8 cellular contexts compared by ENCODE assay signal in genomic region chr2:12717988-12718661, GRCh38. TPM values are rescaled to one million over a fixed set of nuclear protein-coding genes. Genes with fewer than 3 reads are reported as not detected.
DNase-seq lines count a peak whose midpoint lies in the region; ATAC-seq and TF ChIP-seq lines count a peak whose summit lies in the region.

No MANE protein-coding gene starts in this region.

- peaks cover 1% of the 10 kb centered on the region for H3K27me3 Mint-ChIP-seq in activated naive CD4-positive, alpha-beta T cell treated with anti-CD3 and anti-CD28 coated beads for 36 hours (ENCODE audit: low read depth)
- H3K27me3 Mint-ChIP-seq in glutamatergic neuron (ENCODE audit: unreplicated experiment), result peaks cover 20% of the 10 kb centered on the region

- ATAC-seq in HG02623 (IDR thresholded peaks at IDR 0.05; ENCODE audit: unreplicated experiment), result no peak
- ATAC-seq in GM18511 (IDR thresholded peaks at IDR 0.05; ENCODE audit: unreplicated experiment), result no peak
- no peak for ATAC-seq in HG02763 (IDR thresholded peaks at IDR 0.05; ENCODE audit: unreplicated experiment)

- H3K4me3 Mint-ChIP-seq in activated naive CD4-positive, alpha-beta T cell treated with anti-CD3 and anti-CD28 coated beads for 36 hours, result peak overlapping the region; percentile 96
- H3K4me3 Mint-ChIP-seq in glutamatergic neuron (ENCODE audit: unreplicated experiment), result peak overlapping the region; percentile 98

- CTCF ChIA-PET in activated naive CD4-positive, alpha-beta T cell treated with anti-CD3 and anti-CD28 coated beads for 36 hours (lab: Charles Lee), result interaction anchor here (1.3 to 4.1 kb wide), 10 partner anchors 10 to 889 kb away, joined by 3 to 33 read pairs (median 10); no protein-coding TSS in a partner anchor

- H3K27ac Mint-ChIP-seq in activated naive CD4-positive, alpha-beta T cell treated with anti-CD3 and anti-CD28 coated beads for 36 hours, result peak overlapping the region; percentile 42
- peak overlapping the region; percentile 100 for H3K27ac Mint-ChIP-seq in glutamatergic neuron (ENCODE audit: unreplicated experiment)

- intact Hi-C loops in activated naive CD4-positive, alpha-beta T cell treated with anti-CD3 and anti-CD28 coated beads for 36 hours (cut with micrococcal nuclease), result loop anchor here (1.0 to 5.0 kb wide), 8 partner anchors 213 to 1031 kb away; no protein-coding TSS in a partner anchor

- H3K36me3 Mint-ChIP-seq in activated naive CD4-positive, alpha-beta T cell treated with anti-CD3 and anti-CD28 coated beads for 36 hours (ENCODE audit: low read depth), result no peaks in the 10 kb centered on the region
- peaks cover 5% of the 10 kb centered on the region for H3K36me3 Mint-ChIP-seq in glutamatergic neuron (ENCODE audit: unreplicated experiment)

- DNase-seq in GM12864 (ENCODE audit: low read depth) (no peak), NCI-H2227 (lab: John Stamatoyannopoulos, UW; ENCODE audit: unreplicated experiment) (peak; percentile 56), glutamatergic neuron (peak; percentile 55), retinal pigment epithelial cell (ENCODE audit: low read depth) (no peak)
- DNase-seq in activated naive CD4-positive, alpha-beta T cell treated with anti-CD3 and anti-CD28 coated beads for 36 hours, result peak; percentile 29

- H3K9me3 Mint-ChIP-seq in activated naive CD4-positive, alpha-beta T cell treated with anti-CD3 and anti-CD28 coated beads for 36 hours, result no peaks in the 10 kb centered on the region
- H3K9me3 Mint-ChIP-seq in glutamatergic neuron (ENCODE audit: unreplicated experiment), result peaks cover 24% of the 10 kb centered on the region

- TF ChIP-seq CTCF in GM12864 (IDR thresholded peaks at IDR 0.05; ENCODE audit: low read depth, low read length, missing control alignments), result no peak
- TF ChIP-seq CTCF in glutamatergic neuron (IDR thresholded peaks at IDR 0.05; ENCODE audit: partially characterized antibody, unreplicated experiment), result no peak
- no peak for TF ChIP-seq CTCF in retinal pigment epithelial cell (conservative IDR thresholded peaks at IDR 0.05; ENCODE audit: low read depth, low read length)

- H3K4me3 ChIP-seq in GM12864 (ENCODE audit: low read depth, low read length) (peak overlapping the region; percentile 59), retinal pigment epithelial cell (ENCODE audit: low read length) (peak overlapping the region; percentile 96)

- H3K4me1 Mint-ChIP-seq in activated naive CD4-positive, alpha-beta T cell treated with anti-CD3 and anti-CD28 coated beads for 36 hours (ENCODE audit: low read depth), result peaks cover 61% of the 10 kb centered on the region
- peaks cover 25% of the 10 kb centered on the region for H3K4me1 Mint-ChIP-seq in glutamatergic neuron (ENCODE audit: low read depth, unreplicated experiment)

RNA-seq across cellular contexts. Expression of gene TRIB2, which starts 1.4 kb away (rescaled TPM):
- 1 to 10 TPM; 3.7 to 4.4 TPM for total RNA-seq in activated naive CD4-positive, alpha-beta T cell treated with anti-CD3 and anti-CD28 coated beads for 36 hours
- total RNA-seq in glutamatergic neuron (ENCODE audit: unreplicated experiment), result 131 TPM

Comparison
In these comparisons a context has a peak if more than half of its experiments do, and no peak if none do; other contexts are left out.
1. DNase-seq: peak in NCI-H2227 (single experiment), activated naive CD4-positive, alpha-beta T cell treated with anti-CD3 and anti-CD28 coated beads for 36 hours (single experiment) and glutamatergic neuron (single experiment); none in GM12864 (single experiment) and retinal pigment epithelial cell (single experiment).
2. RNA of gene TRIB2, which starts 1.4 kb away (total RNA-seq): 131 TPM in glutamatergic neuron (single experiment); 3.7 to 4.4 TPM in activated naive CD4-positive, alpha-beta T cell treated with anti-CD3 and anti-CD28 coated beads for 36 hours; every median in the first group is over 10 times any median in the second.